ENCODE assay signal across 8 cellular contexts in genomic region chr3:172201136-172201989, GRCh38.
DNase-seq lines count a peak whose midpoint lies in the region; ATAC-seq lines count a peak whose summit lies in the region.

No MANE protein-coding gene starts in this region.

- peak overlapping the region; percentile 67 to 72 for H3K27ac ChIP-seq in mucosa of rectum (ENCODE audit: low read depth in 2 of 2, low read length in 2 of 2)

- H3K27me3 ChIP-seq in mucosa of rectum (ENCODE audit: control insufficient read depth in 2 of 2, insufficient read depth in 2 of 2, low read length in 2 of 2) = no peaks in the 10 kb centered on the region

- peak overlapping the region in 1 of 2 donors; percentile 20 for H3K4me3 ChIP-seq in mucosa of rectum (ENCODE audit: low read length in 2 of 2)

- no peaks in the 10 kb centered on the region for H3K9me3 ChIP-seq in mucosa of rectum (ENCODE audit: control insufficient read depth in 2 of 2, low read length in 2 of 2)

- DNase-seq in AG20443 (ENCODE audit: low spot score) (peak; percentile 81), NCI-H2227 treated with DMSO at 0.1 percent for 48 hours (lab: John Stamatoyannopoulos, UW) (peak; percentile 35), dermis microvascular lymphatic vessel endothelial cell (ENCODE audit: low read depth in 2 of 2) (peak; percentile 89 to 92)
- no peak for DNase-seq in activated CD4-positive, alpha-beta T cell treated with anti-CD3 and anti-CD28 coated beads for 48 hours

- H3K4me1 ChIP-seq in mucosa of rectum (ENCODE audit: control insufficient read depth in 2 of 2, insufficient read depth in 2 of 2, low read length in 2 of 2) = peaks cover 11 to 33% of the 10 kb centered on the region in 2 donors

- no peaks in the 10 kb centered on the region for H3K36me3 ChIP-seq in mucosa of rectum (ENCODE audit: control insufficient read depth in 2 of 2, insufficient read depth in 2 of 2, low read length in 2 of 2)

- no peak overlapping the region for H3K9ac ChIP-seq in mucosa of rectum (ENCODE audit: low read depth in 1 of 2, low read length in 2 of 2)

- ATAC-seq in HG02759 (IDR thresholded peaks at IDR 0.05; ENCODE audit: unreplicated experiment) (no peak), GM21423 (IDR thresholded peaks at IDR 0.05; ENCODE audit: unreplicated experiment) (no peak), GM19452 (IDR thresholded peaks at IDR 0.05; ENCODE audit: unreplicated experiment) (no peak)
